12 cellular contexts compared by ENCODE assay signal in the genomic region with DNA sequence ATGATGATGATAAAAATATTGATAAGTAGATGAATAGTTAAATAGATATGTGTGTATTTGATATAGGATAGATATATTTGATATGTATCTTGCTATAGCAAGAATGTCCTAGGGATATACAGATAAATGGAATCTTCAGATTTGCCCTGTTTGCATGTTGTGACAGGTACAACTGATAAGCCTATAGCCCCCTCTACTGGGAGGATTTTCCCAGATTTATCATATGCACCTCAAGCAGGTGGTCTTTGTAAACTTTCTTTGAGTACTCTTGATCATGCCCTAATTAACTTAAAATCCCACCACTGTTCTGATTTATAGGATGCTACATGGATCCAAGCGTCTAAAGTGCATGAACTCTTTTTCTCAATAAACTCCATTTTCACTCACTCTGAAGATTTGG.
DNase-seq lines count a peak whose midpoint lies in the region; TF ChIP-seq lines count a peak whose summit lies in the region.
"Had no signal": no experiment of that assay in that cellular context is flagged by ENCODE, and none has a peak within 500 bp of the region (broad histone marks: within the 10 kb centered on the region; RNA-seq: fewer than 3 reads in every experiment).

No MANE protein-coding gene starts in this region.

- H3K9me3 ChIP-seq in A673 (ENCODE audit: low read depth, low read length, poor library complexity, severe bottlenecking) (no peaks in the 10 kb centered on the region), HEK293 (ENCODE audit: control insufficient read depth, insufficient read depth, low read depth, low read length) (no peaks in the 10 kb centered on the region), BE2C (no peaks in the 10 kb centered on the region)

- peak; percentile 67 for TF ChIP-seq CTCF in A673 (conservative IDR thresholded peaks at IDR 0.05; ENCODE audit: low read depth, low read length)
- TF ChIP-seq CTCF in HEK293 (tag by site-specific recombination; IDR thresholded peaks at IDR 0.05), result no peak
- TF ChIP-seq CTCF in BE2C (IDR thresholded peaks at IDR 0.05; ENCODE audit: low read depth, low read length), result no peak

- POLR2A ChIA-PET in A673 (lab: Charles Lee; ENCODE audit: low non-redundant PET), result no interaction called here
- POLR2A ChIA-PET in HEK293 (lab: Yijun Ruan, JAX), result no interaction called here

- no peak overlapping the region for H3K4me3 ChIP-seq in A673 (ENCODE audit: low read depth, low read length, poor library complexity, severe bottlenecking)
- H3K4me3 ChIP-seq in HEK293 (ENCODE audit: low read depth, low read length), result no peak overlapping the region
- H3K4me3 ChIP-seq in BE2C (ENCODE audit: low read depth, low read length), result no peak overlapping the region

- H3K36me3 ChIP-seq in A673 (ENCODE audit: insufficient read depth, low read length, poor library complexity, severe bottlenecking) (no peaks in the 10 kb centered on the region), HEK293 (ENCODE audit: control insufficient read depth in 2 of 2, insufficient read depth in 1 of 2, low read length in 2 of 2) (no peaks in the 10 kb centered on the region), BE2C (no peaks in the 10 kb centered on the region)

- DNase-seq in A673 (ENCODE audit: low spot score), result peak; percentile 62
- peak; percentile 31 for DNase-seq in RKO (ENCODE audit: low spot score)
- peak; percentile 34 for DNase-seq in iPS-NIHi11 (ENCODE audit: low spot score)
- no peak for DNase-seq in T1000 (lab: John Stamatoyannopoulos, UW)
- DNase-seq in BE2C, result no peak
- no peak for DNase-seq in stimulated activated CD4-positive, alpha-beta T cell treated with anti-CD3 and anti-CD28 coated beads, Interleukin-4, amount 100 ng/mL, for 24 hours
- DNase-seq in nucleus accumbens (lab: John Stamatoyannopoulos, UW), result no peak
- DNase-seq: activated CD4-positive, CD25-positive, alpha-beta regulatory T cell; CD4-positive, alpha-beta memory T cell; effector CD8-positive, alpha-beta T cell; right cardiac atrium had no signal

- no peak overlapping the region for H3K27ac ChIP-seq in A673 (ENCODE audit: low read depth, low read length, poor library complexity, severe bottlenecking)
- no peak overlapping the region for H3K27ac ChIP-seq in HEK293 (ENCODE audit: extremely low read depth, low read depth, low read length)

- intact Hi-C loops in A673 (cut with micrococcal nuclease; ENCODE audit: unreplicated experiment), result loop anchor here (2.0 to 10.0 kb wide), 2 partner anchors 629 to 1047 kb away; partner anchors contain the start of gene SORCS3

- CTCF ChIA-PET in A673 (lab: Charles Lee) (no interaction called here), HEK293 (lab: Yijun Ruan, JAX) (interaction anchor here (0.5 to 1.1 kb wide), 2 partner anchors 171 to 1286 kb away, joined by 3 read pairs; no protein-coding TSS in a partner anchor)

- H3K4me1 ChIP-seq in A673 (ENCODE audit: insufficient read depth, low read length, poor library complexity, severe bottlenecking) (no peaks in the 10 kb centered on the region), HEK293 (ENCODE audit: control insufficient read depth, insufficient read depth, low read length) (no peaks in the 10 kb centered on the region), BE2C (no peaks in the 10 kb centered on the region)

- BruUV-seq in A673 (replicated peaks; lab: Mats Ljungman, UMichigan), result no TSS peak

- peaks cover 10% of the 10 kb centered on the region for H3K27me3 ChIP-seq in A673 (replicated peaks; ENCODE audit: insufficient read depth, low read depth, low read length, poor library complexity)
- no peaks in the 10 kb centered on the region for H3K27me3 ChIP-seq in BE2C

TF ChIP-seq in HEK293, 187 proteins besides CTCF, POLR2A, EP300 and RAD21:
- TF ChIP-seq ZNF654 (tag by site-specific recombination; IDR thresholded peaks at IDR 0.05; ENCODE audit: low read depth), result peak; percentile 40
- TF ChIP-seq ZBTB48 (tag by site-specific recombination; IDR thresholded peaks at IDR 0.05), result no peak
- TF ChIP-seq ZNF416 (tag by site-specific recombination; IDR thresholded peaks at IDR 0.05), result no peak
- no peak for TF ChIP-seq ZNF426 (tag by site-specific recombination; IDR thresholded peaks at IDR 0.05)

Comparison
In these comparisons a context has a peak if more than half of its experiments do, and no peak if none do; other contexts are left out.
1. DNase-seq: peak in A673 (single experiment), RKO (single experiment) and iPS-NIHi11 (single experiment); none in T1000 (single experiment), BE2C (single experiment), stimulated activated CD4-positive, alpha-beta T cell treated with anti-CD3 and anti-CD28 coated beads, Interleukin-4, amount 100 ng/mL, for 24 hours (single experiment) and nucleus accumbens (0 of 56).